11 cellular contexts compared by ENCODE assay signal in the genomic region with DNA sequence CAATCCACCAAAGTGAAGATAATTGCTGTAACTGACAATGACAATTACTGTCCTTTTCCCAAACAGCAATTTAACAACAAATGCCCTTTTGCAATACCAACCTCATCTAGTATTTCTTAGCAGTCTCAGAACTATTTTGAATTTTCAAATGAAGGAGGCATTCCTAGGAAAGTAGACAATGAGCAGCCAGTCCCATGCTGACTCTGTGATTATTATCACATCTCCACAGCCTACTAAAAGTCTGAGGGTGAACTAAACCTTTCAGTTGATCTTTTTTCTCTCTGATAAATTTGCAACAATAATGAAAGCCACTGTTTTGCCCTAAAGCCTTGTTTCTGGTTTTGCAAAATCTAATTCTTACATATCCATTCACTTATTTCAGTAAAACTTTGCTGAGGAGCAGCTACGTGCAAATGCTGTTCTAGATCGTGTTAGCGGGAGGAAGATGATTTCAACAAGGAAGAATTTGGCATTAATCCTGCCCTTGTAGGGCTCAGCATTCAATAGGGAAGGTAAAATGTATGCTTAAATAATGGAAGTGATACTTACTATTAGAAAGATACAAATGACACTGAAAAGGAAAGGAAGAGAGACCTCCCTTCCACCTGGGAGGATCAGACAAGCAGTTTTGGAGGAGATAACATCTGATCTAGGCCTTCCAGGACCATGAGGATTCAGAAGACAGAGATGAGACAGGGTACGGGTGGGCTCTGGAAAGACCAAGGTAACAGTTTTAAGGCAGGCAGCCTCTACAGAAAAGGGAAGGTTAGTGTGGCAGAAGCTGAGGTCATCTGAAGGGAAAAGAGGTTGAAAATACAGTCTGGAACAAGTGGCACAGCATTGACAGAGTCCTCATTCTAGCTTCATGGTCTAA.
DNase-seq lines count a peak whose midpoint lies in the region; TF ChIP-seq lines count a peak whose summit lies in the region.
"Had no signal": no experiment of that assay in that cellular context is flagged by ENCODE, and none has a peak within 500 bp of the region (broad histone marks: within the 10 kb centered on the region; RNA-seq: fewer than 3 reads in every experiment).

No MANE protein-coding gene starts in this region.

- H3K36me3 ChIP-seq in OCI-LY1 (ENCODE audit: insufficient read depth, low read length), result peaks cover 77% of the 10 kb centered on the region

- peak overlapping the region; percentile 26 for H3K4me2 ChIP-seq in OCI-LY1 (ENCODE audit: low read length)

- H3K36me3 Mint-ChIP-seq in nephron progenitor cell (ENCODE audit: low read depth), result peaks cover 81% of the 10 kb centered on the region

- H3K9ac ChIP-seq in OCI-LY1 (ENCODE audit: low read length), result peak overlapping the region; percentile 34; the same call in 1 of the 2 replicates

- H3F3A ChIP-seq in OCI-LY1 (ENCODE audit: insufficient read depth, low read length), result peaks cover 14% of the 10 kb centered on the region; the same call in 1 of the 2 replicates

- no peaks in the 10 kb centered on the region for H3K4me1 Mint-ChIP-seq in nephron progenitor cell

- no peaks in the 10 kb centered on the region for H3K27me3 ChIP-seq in OCI-LY1 (ENCODE audit: insufficient read depth, low read length)
- H3K27me3 ChIP-seq: SJCRH30 had no signal

- H3K27me3 Mint-ChIP-seq in nephron progenitor cell (ENCODE audit: low read depth, poor library complexity), result no peaks in the 10 kb centered on the region

- H3K9me3 Mint-ChIP-seq in nephron progenitor cell, result no peaks in the 10 kb centered on the region

- H3K79me2 ChIP-seq in OCI-LY1 (ENCODE audit: insufficient read depth, low read length), result no peaks in the 10 kb centered on the region

- H3K4me3 ChIP-seq in OCI-LY1 (ENCODE audit: low read depth, low read length, poor library complexity, severe bottlenecking), result no peak overlapping the region
- no peak overlapping the region for H3K4me3 ChIP-seq in cardiac fibroblast (replicated peaks in 1 of 2; ENCODE audit: low read depth in 2 of 2, low read length in 2 of 2)
- H3K4me3 ChIP-seq: SJCRH30 had no signal

- H3K9me2 ChIP-seq in OCI-LY1 (ENCODE audit: low read depth, low read length), result no peaks in the 10 kb centered on the region

- H4K20me1 ChIP-seq in OCI-LY1 (ENCODE audit: insufficient read depth, low read length), result no peaks in the 10 kb centered on the region

- TF ChIP-seq CTCF in OCI-LY1 (IDR thresholded peaks at IDR 0.05; ENCODE audit: low read length) (no peak), cardiac fibroblast (IDR thresholded peaks at IDR 0.05; ENCODE audit: low read depth, low read length) (no peak), nephron progenitor cell (IDR thresholded peaks at IDR 0.05) (no peak)

- DNase-seq in EL (peak; percentile 85), cardiac fibroblast (ENCODE audit: low read depth in 2 of 2) (peak; percentile 71 to 75), nephron progenitor cell (no peak), SKM-1 treated with dmso at 0.1 percent for 144 hours (lab: John Stamatoyannopoulos, UW; ENCODE audit: unreplicated experiment) (no peak), NCI-H524 (lab: John Stamatoyannopoulos, UW) (no peak), NCI-H82 (lab: John Stamatoyannopoulos, UW) (no peak)
- DNase-seq in stimulated activated CD4-positive, alpha-beta T cell treated with anti-CD3 and anti-CD28 coated beads, Interleukin-15, amount 100 ng/mL, for 24 hours, result no peak
- DNase-seq: H7; SJCRH30; stimulated activated CD4-positive, alpha-beta T cell treated with anti-CD3 and anti-CD28 coated beads, Interleukin-4, amount 100 ng/mL, for 1 hour had no signal

- H3K4me3 Mint-ChIP-seq in nephron progenitor cell, result no peak overlapping the region

- no peak overlapping the region for H2AFZ ChIP-seq in OCI-LY1 (ENCODE audit: low read length)

- H3K27ac Mint-ChIP-seq in nephron progenitor cell, result peak overlapping the region; percentile 78

- no peaks in the 10 kb centered on the region for H3K9me3 ChIP-seq in OCI-LY1 (ENCODE audit: low read length)
- H3K9me3 ChIP-seq: SJCRH30 had no signal

- peaks cover 95% of the 10 kb centered on the region for H3K4me1 ChIP-seq in OCI-LY1 (ENCODE audit: insufficient read depth, low read length, severe bottlenecking)

- H3K27ac ChIP-seq in OCI-LY1 (ENCODE audit: low read depth, low read length, poor library complexity, severe bottlenecking), result peak overlapping the region; percentile 99
- H3K27ac ChIP-seq: SJCRH30 had no signal

Comparison
In these comparisons a context has a peak if more than half of its experiments do, and no peak if none do; other contexts are left out.
1. DNase-seq: peak in EL (single experiment) and cardiac fibroblast (2 of 2); none in nephron progenitor cell (single experiment), SKM-1 treated with dmso at 0.1 percent for 144 hours (single experiment), NCI-H524 (0 of 2), stimulated activated CD4-positive, alpha-beta T cell treated with anti-CD3 and anti-CD28 coated beads, Interleukin-15, amount 100 ng/mL, for 24 hours (single experiment) and NCI-H82 (single experiment).